28 cellular contexts compared by ENCODE assay signal in genomic region chr5:93904917-93905316, GRCh38.
"Had no signal": no experiment of that assay in that cellular context is flagged by ENCODE, and none has a peak within 500 bp of the region (broad histone marks: within the 10 kb centered on the region; RNA-seq: fewer than 3 reads in every experiment).

No MANE protein-coding gene starts in this region.

- H3K4me2 ChIP-seq: neural progenitor cell, smooth muscle cell had no signal

- ATAC-seq: natural killer cell; psoas muscle; right cardiac atrium; sciatic nerve; stimulated activated memory B cell treated with anti-CD40 and anti-IgM and Interleukin-4, amounts not matched to agents 10 μg/mL and 1 μg/mL and 100 μg/mL, for 72 hours; stimulated activated naive CD8-positive, alpha-beta T cell treated with anti-CD3 and anti-CD28 coated beads, Interleukin-15, amount 100 ng/mL, for 72 hours; stimulated activated naive CD8-positive, alpha-beta T cell treated with anti-CD3 and anti-CD28 coated beads, Interleukin-15, Interleukin-2, amounts not matched to agents 100 U/mL and 50 U/mL, for 24 hours; upper lobe of right lung had no signal

- H3K27ac ChIP-seq: neural progenitor cell, ovary, parathyroid adenoma, psoas muscle, skin epidermis, spleen, suprapubic skin, testis, tibial artery, transverse colon, upper lobe of right lung, uterus had no signal

- DNase-seq: natural killer cell; occipital lobe; ovary; posterior cingulate gyrus; psoas muscle; right cardiac atrium; spleen; stimulated activated CD4-positive, alpha-beta T cell treated with anti-CD3 and anti-CD28 coated beads, Interleukin-12 subunit alpha, Interleukin-12 subunit beta, amount 100 ng/mL, for 4 hours; stimulated activated CD4-positive, alpha-beta T cell treated with anti-CD3 and anti-CD28 coated beads, Interleukin-1b, Interleukin-23, amount 100 ng/mL, for 48 hours; stimulated activated CD4-positive, alpha-beta T cell treated with anti-CD3 and anti-CD28 coated beads, Interleukin-4, amount 100 ng/mL, for 1 hour; stimulated activated CD4-positive, alpha-beta T cell treated with anti-CD3 and anti-CD28 coated beads, Interleukin-4, amount 100 ng/mL, for 4 hours; stimulated activated CD8-positive, alpha-beta memory T cell treated with anti-CD3 and anti-CD28 coated beads, Interleukin-4, amount 100 ng/mL, for 48 hours; stimulated activated naive CD4-positive, alpha-beta T cell; stimulated activated naive CD8-positive, alpha-beta T cell treated with anti-CD3 and anti-CD28 coated beads, Interleukin-15, amount 100 ng/mL, for 72 hours; stimulated activated naive CD8-positive, alpha-beta T cell treated with anti-CD3 and anti-CD28 coated beads, Interleukin-15, Interleukin-2, amounts not matched to agents 100 U/mL and 50 U/mL, for 24 hours; substantia nigra; testis; tibial artery; transverse colon; upper lobe of right lung; uterus had no signal

- H3K4me3 ChIP-seq: neural progenitor cell, ovary, psoas muscle, skin epidermis, smooth muscle cell, spleen, suprapubic skin, testis, tibial artery, transverse colon, upper lobe of right lung, uterus had no signal

- H3K9ac ChIP-seq: neural progenitor cell, parathyroid adenoma had no signal

- H3K79me2 ChIP-seq: parathyroid adenoma had no signal

- H3K9me3 ChIP-seq: ovary, psoas muscle, spleen, suprapubic skin, testis, tibial artery, transverse colon, upper lobe of right lung, uterus had no signal

- H3K4me1 ChIP-seq: neural progenitor cell, parathyroid adenoma, psoas muscle, spleen, suprapubic skin, testis, tibial artery, upper lobe of right lung, uterus had no signal

- H3K27me3 ChIP-seq: neural progenitor cell, ovary, spleen, suprapubic skin, testis, tibial artery, transverse colon, upper lobe of right lung, uterus had no signal

- H2AFZ ChIP-seq: neural progenitor cell, parathyroid adenoma had no signal

- H3K36me3 ChIP-seq: neural progenitor cell, ovary, spleen, suprapubic skin, tibial artery, transverse colon, upper lobe of right lung, uterus had no signal
